14 cellular contexts compared by ENCODE assay signal in the genomic region with DNA sequence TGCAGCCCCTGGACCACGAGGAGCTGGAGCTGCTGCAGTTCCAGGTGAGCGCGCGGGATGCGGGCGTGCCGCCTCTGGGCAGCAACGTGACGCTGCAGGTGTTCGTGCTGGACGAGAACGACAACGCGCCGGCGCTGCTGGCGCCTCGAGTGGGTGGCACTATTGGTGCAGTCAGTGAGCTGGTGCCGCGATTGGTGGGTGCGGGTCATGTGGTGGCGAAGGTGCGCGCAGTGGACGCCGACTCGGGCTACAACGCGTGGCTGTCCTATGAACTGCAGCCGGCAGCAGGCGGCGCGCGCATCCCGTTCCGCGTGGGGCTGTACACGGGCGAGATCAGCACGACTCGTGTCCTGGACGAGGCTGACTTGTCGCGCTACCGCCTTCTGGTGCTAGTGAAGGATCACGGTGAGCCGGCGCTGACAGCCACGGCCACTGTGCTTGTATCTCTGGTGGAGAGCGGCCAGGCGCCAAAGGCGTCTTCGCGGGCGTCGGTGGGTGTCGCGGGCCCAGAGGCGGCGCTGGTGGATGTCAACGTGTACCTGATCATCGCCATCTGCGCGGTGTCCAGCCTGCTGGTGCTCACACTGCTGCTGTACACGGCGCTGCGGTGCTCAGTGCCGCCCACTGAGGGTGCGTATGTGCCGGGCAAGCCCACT. TPM values are rescaled to one million over a fixed set of nuclear protein-coding genes. Genes with fewer than 3 reads are reported as not detected.
"Had no signal": no experiment of that assay in that cellular context is flagged by ENCODE, and none has a peak within 500 bp of the region (broad histone marks: within the 10 kb centered on the region; RNA-seq: fewer than 3 reads in every experiment).

No MANE protein-coding gene starts in this region.

RNA-seq across cellular contexts. Expression of gene PCDHA1, which starts 2.0 kb away (rescaled TPM):
- total RNA-seq: dermis microvascular lymphatic vessel endothelial cell, esophagus mucosa, esophagus squamous epithelium, gastrocnemius medialis, kidney epithelial cell, left cardiac atrium, left lung, left ventricle myocardium superior, lower leg skin, mesenteric fat pad, mesothelial cell of epicardium had no signal

RNA-seq across cellular contexts. Expression of gene PCDHA2, which starts 6.7 kb away (rescaled TPM):
- total RNA-seq: dermis microvascular lymphatic vessel endothelial cell, esophagus squamous epithelium, glomerular endothelial cell, kidney epithelial cell, left cardiac atrium, left ventricle myocardium superior, lower leg skin, mesenteric fat pad had no signal
- polyA plus RNA-seq: heart right ventricle, keratinocyte had no signal

RNA-seq across cellular contexts. Expression of gene PCDHA3, which starts 12.9 kb away (rescaled TPM):
- total RNA-seq: esophagus mucosa had no signal

RNA-seq across cellular contexts. Expression of gene PCDHA5, which starts 33.4 kb away (rescaled TPM):
- total RNA-seq: gastrocnemius medialis, kidney epithelial cell, left ventricle myocardium superior had no signal
- polyA plus RNA-seq: heart right ventricle, keratinocyte had no signal
